In the genomic region with DNA sequence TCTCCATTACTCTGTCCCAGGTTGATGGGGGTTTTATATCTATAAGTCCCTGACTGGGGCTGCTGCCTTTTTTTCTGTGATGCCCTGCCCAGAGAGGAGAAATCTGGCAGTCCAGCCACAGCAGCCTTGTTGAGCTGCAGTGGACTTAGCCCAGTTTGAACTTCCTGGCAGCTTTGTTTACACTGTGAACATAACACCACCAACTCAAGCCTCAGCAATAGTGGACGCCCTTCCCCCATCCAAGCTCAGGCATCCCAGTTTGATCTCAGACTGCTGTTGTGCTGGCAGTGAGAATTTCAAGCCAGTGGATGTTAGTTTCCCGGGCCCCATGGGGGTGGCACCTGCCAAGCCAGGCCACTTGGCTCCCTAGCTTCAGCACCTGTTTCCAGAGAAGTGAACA, we compare ENCODE assay signal across 23 cellular contexts.
"Had no signal": no experiment of that assay in that cellular context is flagged by ENCODE, and none has a peak within 500 bp of the region (broad histone marks: within the 10 kb centered on the region; RNA-seq: fewer than 3 reads in every experiment).

No MANE protein-coding gene starts in this region.

- H3K4me1 ChIP-seq: esophagus muscularis mucosa, foreskin keratinocyte, gastroesophageal sphincter, heart left ventricle, left lung, lower lobe of right lung had no signal

- H3K27me3 ChIP-seq: dorsolateral prefrontal cortex, esophagus muscularis mucosa, foreskin keratinocyte, gastroesophageal sphincter, heart left ventricle, hepatocyte, left lung had no signal

- H2AFZ ChIP-seq: hepatocyte had no signal

- DNase-seq: dermis blood vessel endothelial cell; dorsolateral prefrontal cortex; effector CD4-positive, alpha-beta T cell; effector memory CD4-positive, alpha-beta T cell; foreskin keratinocyte; heart left ventricle; hypothalamus; immature natural killer cell; islet precursor cell; kidney; kidney glomerular epithelial cell; left colon; left ventricle myocardium superior; lower lobe of right lung; mesenchymal stem cell; naive B cell; naive thymus-derived CD8-positive, alpha-beta T cell had no signal

- H3K4me2 ChIP-seq: hepatocyte had no signal

- H3K36me3 ChIP-seq: esophagus muscularis mucosa, gastroesophageal sphincter, heart left ventricle, left lung, lower lobe of right lung had no signal

- H3K79me2 ChIP-seq: hepatocyte had no signal

- H3K27ac ChIP-seq: coronary artery, dorsolateral prefrontal cortex, esophagus muscularis mucosa, foreskin keratinocyte, gastroesophageal sphincter, heart left ventricle, hepatocyte, left lung, lower lobe of right lung had no signal

- ATAC-seq: foreskin keratinocyte; gastroesophageal sphincter; heart left ventricle; left colon; left lung; left ventricle myocardium superior; lower lobe of right lung; mucosa of descending colon; naive thymus-derived CD8-positive, alpha-beta T cell had no signal

- H3K4me3 ChIP-seq: coronary artery, dorsolateral prefrontal cortex, esophagus muscularis mucosa, gastroesophageal sphincter, heart left ventricle, hepatocyte, left lung, lower lobe of right lung, mucosa of descending colon had no signal

- H3K9me3 ChIP-seq: esophagus muscularis mucosa, gastroesophageal sphincter, heart left ventricle, left lung, lower lobe of right lung, mucosa of descending colon had no signal
